In genomic region chr7:44898059-44898458, GRCh38 we compare ENCODE assay signal across 24 cellular contexts. TPM values are rescaled to one million over a fixed set of nuclear protein-coding genes. Genes with fewer than 3 reads are reported as not detected.
DNase-seq lines count a peak whose midpoint lies in the region; ATAC-seq, FAIRE-seq and TF ChIP-seq lines count a peak whose summit lies in the region.
"Had no signal": no experiment of that assay in that cellular context is flagged by ENCODE, and none has a peak within 500 bp of the region (broad histone marks: within the 10 kb centered on the region; RNA-seq: fewer than 3 reads in every experiment).

No MANE protein-coding gene starts in this region.

- H3K79me2 ChIP-seq in SK-N-SH (ENCODE audit: insufficient read depth), result no peaks in the 10 kb centered on the region
- H3K79me2 ChIP-seq in H1 (ENCODE audit: control insufficient read depth in 1 of 2, insufficient read depth in 2 of 2, low read length in 2 of 2), result no peaks in the 10 kb centered on the region
- H3K79me2 ChIP-seq in hepatocyte, result no peaks in the 10 kb centered on the region

- TF ChIP-seq CTCF in SK-N-SH (IDR thresholded peaks at IDR 0.05), result no peak
- TF ChIP-seq CTCF in A549 (IDR thresholded peaks at IDR 0.05), result no peak
- no peak for TF ChIP-seq CTCF in NB4 (IDR thresholded peaks at IDR 0.05; ENCODE audit: low read depth, low read length)
- no peak for TF ChIP-seq CTCF in H1 (IDR thresholded peaks at IDR 0.05; ENCODE audit: control extremely low read depth in 1 of 3, insufficient read depth in 1 of 3, low read depth in 1 of 3, low read length in 3 of 3)
- no peak for TF ChIP-seq CTCF in hepatocyte (IDR thresholded peaks at IDR 0.05; ENCODE audit: poor library complexity)

- no peak overlapping the region for H2BK20ac ChIP-seq in H1 (ENCODE audit: low read length)

- no peak overlapping the region for H3K56ac ChIP-seq in H1 (replicated peaks; ENCODE audit: insufficient read length, low read depth, low read length)

- no peak for TF ChIP-seq POLR2A in A549 (IDR thresholded peaks at IDR 0.05; ENCODE audit: low read length)
- no peak for TF ChIP-seq POLR2A in NB4 (IDR thresholded peaks at IDR 0.05; ENCODE audit: extremely low read depth, insufficient read length)
- TF ChIP-seq POLR2A in H1 (IDR thresholded peaks at IDR 0.05; ENCODE audit: control extremely low read depth in 1 of 2, low read depth in 2 of 2, low read length in 2 of 2), result no peak

- CTCF ChIA-PET in SK-N-SH (lab: Yijun Ruan, JAX) (interaction anchor here (1.0 to 2.3 kb wide), 2 partner anchors 12 to 24 kb away, joined by 3 to 5 read pairs; partner anchors contain the start of gene PURB), A549 (lab: Yijun Ruan, JAX) (no interaction called here), H1 (lab: Charles Lee; ENCODE audit: partially characterized antibody) (interaction anchor here (0.9 to 1.3 kb wide), 2 partner anchors 24 to 126 kb away, joined by 3 read pairs; no protein-coding TSS in a partner anchor)

- H4K5ac ChIP-seq in H1 (ENCODE audit: insufficient read length, low read depth, low read length), result no peak overlapping the region

- H3K9me3 ChIP-seq in SK-N-SH (no peaks in the 10 kb centered on the region), A549 (no peaks in the 10 kb centered on the region), H1 (ENCODE audit: insufficient read depth in 2 of 2, low read depth in 1 of 2, low read length in 1 of 2) (peaks cover 0 to 4% of the 10 kb centered on the region in 2 experiments; a peak in 1 of 4 replicates), hepatocyte (ENCODE audit: low read depth) (no peaks in the 10 kb centered on the region)
- H3K9me3 ChIP-seq: BE2C, MG63, SJSA1 had no signal

- H3K4me2 ChIP-seq in SK-N-SH (no peak overlapping the region), A549 (no peak overlapping the region), H1 (ENCODE audit: insufficient read depth in 1 of 2, low read depth in 2 of 2, low read length in 2 of 2) (no peak overlapping the region), hepatocyte (no peak overlapping the region)

- FAIRE-seq in A549 (lab: Jason Lieb, UNC) (no peak), H1 (lab: Jason Lieb, UNC) (no peak)
- FAIRE-seq: RCC 7860 had no signal

- H4K91ac ChIP-seq in H1 (replicated peaks; ENCODE audit: insufficient read length, low read length), result no peak overlapping the region

- H2AFZ ChIP-seq in SK-N-SH (ENCODE audit: low read depth), result no peak overlapping the region
- H2AFZ ChIP-seq in H1 (ENCODE audit: low read length), result no peak overlapping the region
- no peak overlapping the region for H2AFZ ChIP-seq in hepatocyte
- H2AFZ ChIP-seq: GM23248 had no signal

- H3F3A ChIP-seq in SK-N-SH (replicated peaks; ENCODE audit: insufficient read depth), result peaks cover 7% of the 10 kb centered on the region

- H3K23me2 ChIP-seq in H1 (ENCODE audit: low read depth, low read length), result no peaks in the 10 kb centered on the region

- TF ChIP-seq EP300 in SK-N-SH (IDR thresholded peaks at IDR 0.05; ENCODE audit: borderline replicate concordance in 1 of 2, low read depth in 1 of 2, low read length in 1 of 2), result no peak
- no peak for TF ChIP-seq EP300 in A549 (IDR thresholded peaks at IDR 0.05)
- TF ChIP-seq EP300 in H1 (IDR thresholded peaks at IDR 0.05; ENCODE audit: borderline replicate concordance in 1 of 2, low read depth in 2 of 2, low read length in 2 of 2), result no peak

- H3K9me2 ChIP-seq in SK-N-SH (no peaks in the 10 kb centered on the region), hepatocyte (replicated peaks; ENCODE audit: insufficient read depth) (no peaks in the 10 kb centered on the region)

- H3K36me3 ChIP-seq in SK-N-SH (replicated peaks in 1 of 2; ENCODE audit: control insufficient read depth in 1 of 2, insufficient read depth in 2 of 2, low read length in 1 of 2), result no peaks in the 10 kb centered on the region
- no peaks in the 10 kb centered on the region for H3K36me3 ChIP-seq in H1 (ENCODE audit: control insufficient read depth in 2 of 4, insufficient read depth in 4 of 4, low read length in 3 of 4)
- no peaks in the 10 kb centered on the region for H3K36me3 ChIP-seq in hepatocyte (replicated peaks; ENCODE audit: insufficient read depth, low read depth)
- H3K36me3 ChIP-seq: BE2C, MG63, SJSA1 had no signal

- H2AK5ac ChIP-seq in H1 (ENCODE audit: low read depth, low read length), result no peak overlapping the region

- H3K4ac ChIP-seq in H1 (replicated peaks; ENCODE audit: insufficient read length, low read depth, low read length), result no peak overlapping the region

- H3K79me1 ChIP-seq in H1 (ENCODE audit: low read depth, low read length), result no peaks in the 10 kb centered on the region

- no peak for TF ChIP-seq RAD21 in SK-N-SH (IDR thresholded peaks at IDR 0.05; ENCODE audit: low read length)
- TF ChIP-seq RAD21 in A549 (conservative IDR thresholded peaks at IDR 0.05 in 1 of 2, IDR thresholded peaks at IDR 0.05 in 1 of 2), result no peak
- no peak for TF ChIP-seq RAD21 in H1 (IDR thresholded peaks at IDR 0.05 in 1 of 2, conservative IDR thresholded peaks at IDR 0.05 in 1 of 2; ENCODE audit: low read depth in 2 of 2, low read length in 2 of 2)

- H3K9ac ChIP-seq in SK-N-SH, result no peak overlapping the region
- H3K9ac ChIP-seq in H1 (replicated peaks in 1 of 4; ENCODE audit: extremely low read depth in 1 of 4, low read depth in 3 of 4, low read length in 3 of 4), result no peak overlapping the region
- H3K9ac ChIP-seq: GM23248 had no signal

- no peak overlapping the region for H3K18ac ChIP-seq in H1 (ENCODE audit: extremely low read depth, low read length)

- no peaks in the 10 kb centered on the region; a peak in 1 of 4 replicates for H3K4me1 ChIP-seq in SK-N-SH (ENCODE audit: control insufficient read depth in 1 of 2, insufficient read depth in 2 of 2, low read depth in 1 of 2, low read length in 1 of 2)
- no peaks in the 10 kb centered on the region for H3K4me1 ChIP-seq in A549
- no peaks in the 10 kb centered on the region for H3K4me1 ChIP-seq in H1 (replicated peaks in 1 of 4; ENCODE audit: control insufficient read depth in 3 of 4, insufficient read depth in 4 of 4, low read length in 3 of 4)
- H3K4me1 ChIP-seq in hepatocyte (ENCODE audit: insufficient read depth), result no peaks in the 10 kb centered on the region
- H3K4me1 ChIP-seq: BE2C had no signal

- H3K23ac ChIP-seq in H1 (ENCODE audit: insufficient read length), result no peak overlapping the region

- H4K8ac ChIP-seq in H1 (ENCODE audit: extremely low read depth, insufficient read depth, low read length), result no peak overlapping the region

- 95% methylated on average over 5 of the region's 5 CpGs for WGBS in SK-N-SH (ENCODE audit: low lambda C conversion rate)
- WGBS in A549 (ENCODE audit: missing lambda C conversion rate), result 95% methylated on average over 5 of the region's 5 CpGs
- WGBS in H1 (ENCODE audit: extremely low coverage in 1 of 2, insufficient coverage in 1 of 2, insufficient read length in 1 of 2, insufficient replicate concordance in 2 of 2, low coverage in 1 of 2, low lambda C conversion rate in 2 of 2, missing lambda C conversion rate in 1 of 2), 2 experiments, result 100% methylated on average over 4 of the region's 5 CpGs; no CpG with 5 or more reads in 1 of the 2 experiments
- WGBS in hepatocyte (ENCODE audit: low lambda C conversion rate, missing lambda C conversion rate), result 92% methylated on average over 5 of the region's 5 CpGs

- POLR2A ChIA-PET in SK-N-SH (lab: Yijun Ruan, JAX) (no interaction called here), A549 (lab: Yijun Ruan, JAX) (interaction anchor here (0.6 kb wide), 1 partner anchor 40 kb away, joined by 4 read pairs; no protein-coding TSS in a partner anchor), H1 (lab: Charles Lee; ENCODE audit: partially characterized antibody) (no interaction called here)

- H2BK120ac ChIP-seq in H1 (replicated peaks; ENCODE audit: low read depth, low read length), result no peak overlapping the region

- H2BK15ac ChIP-seq in H1 (ENCODE audit: low read length), result no peak overlapping the region

- H4K20me1 ChIP-seq in SK-N-SH (ENCODE audit: insufficient read depth) (no peaks in the 10 kb centered on the region), H1 (replicated peaks in 1 of 2; ENCODE audit: control insufficient read depth in 1 of 2, insufficient read depth in 2 of 2, low read length in 2 of 2) (no peaks in the 10 kb centered on the region), hepatocyte (ENCODE audit: insufficient read depth, poor library complexity, severe bottlenecking) (no peaks in the 10 kb centered on the region)

- no peak overlapping the region for H3K27ac ChIP-seq in SK-N-SH (ENCODE audit: low read depth in 2 of 2, low read length in 1 of 2)
- no peak overlapping the region for H3K27ac ChIP-seq in A549
- no peak overlapping the region for H3K27ac ChIP-seq in H1 (ENCODE audit: low read depth, low read length)
- no peak overlapping the region for H3K27ac ChIP-seq in hepatocyte
- H3K27ac ChIP-seq: 22Rv1, GM23248, SJSA1 had no signal

- peak; percentile 33; the same call in 2 of the 3 replicates for ATAC-seq in SK-N-SH treated with all-trans-retinoic acid at 6 μM for 48 hours
- no peak for ATAC-seq in A549

- H3K27me3 ChIP-seq in SK-N-SH (ENCODE audit: insufficient read depth) (no peaks in the 10 kb centered on the region), H1 (replicated peaks in 1 of 4; ENCODE audit: control insufficient read depth in 3 of 4, extremely low read depth in 1 of 4, insufficient read depth in 3 of 4, low read length in 3 of 4) (no peaks in the 10 kb centered on the region; a peak in 2 of 7 replicates), hepatocyte (no peaks in the 10 kb centered on the region)
- H3K27me3 ChIP-seq: BE2C, MG63, SJSA1 had no signal

- DNase-seq in SK-N-SH (no peak), A549 (ENCODE audit: low read depth in 1 of 2, low spot score in 1 of 2) (no peak), NB4 (ENCODE audit: low read depth) (peak; percentile 27), H1 (ENCODE audit: low read depth in 1 of 2, low spot score in 2 of 2) (no peak), GM03348 (ENCODE audit: low spot score) (no peak), hepatocyte (ENCODE audit: low spot score) (no peak), NCI-H2081 (lab: John Stamatoyannopoulos, UW) (no peak)
- DNase-seq: ACHN, BE2C, GM23248, H9, HFFc6, KBM-7, MG63, NCI-H1048, NCI-H1417, NCI-H1694, NCI-H2029 treated with DMSO at 0.1 percent for 48 hours, NCI-H2227 treated with DMSO at 0.1 percent for 48 hours, NCI-H526 treated with DMSO at 0.1 percent for 48 hours had no signal

- no peak overlapping the region for H2BK12ac ChIP-seq in H1 (ENCODE audit: low read depth, low read length)

- H3K4me3 ChIP-seq in SK-N-SH (ENCODE audit: low read depth in 2 of 2, low read length in 1 of 2) (no peak overlapping the region), A549 (no peak overlapping the region), NB4 (ENCODE audit: low read depth, low read length) (no peak overlapping the region), H1 (ENCODE audit: extremely low read depth in 1 of 4, insufficient read depth in 2 of 4, low read depth in 3 of 4, low read length in 4 of 4) (no peak overlapping the region), hepatocyte (no peak overlapping the region)
- H3K4me3 ChIP-seq: GM23248, MG63, SJSA1 had no signal

- H3K14ac ChIP-seq in H1 (ENCODE audit: insufficient read length), result no peak overlapping the region

- H2BK5ac ChIP-seq in H1 (ENCODE audit: low read depth, low read length), result no peak overlapping the region

RNA-seq across cellular contexts. Expression of gene PURB, which starts 12.7 kb away (rescaled TPM):
- polyA plus RNA-seq in SK-N-SH (2012; rRNA removed) (4.1 and 4.8 TPM in 2 replicates), A549 (2011; rRNA removed) (5.7 and 6.4 TPM in 2 replicates), A549 (2017; fragmentation: RNase III; extraction: RNeasy Plus Mini Kit Qiagen cat#74134 plus additional on column Dnase treatment) (10.0 to 11.6 TPM (median 10.4 TPM) in 3 replicates), H1 (2011; rRNA removed) (3.0 and 3.3 TPM in 2 replicates), hepatocyte (3.2 and 3.5 TPM in 2 replicates)
- 7.9 and 8.7 TPM in 2 replicates for polyA plus RNA-seq in SK-N-SH (2012; cell fraction: cytosol; rRNA removed)
- polyA plus RNA-seq in SK-N-SH (2012; cell fraction: nucleus; rRNA removed), result 3.3 and 5.1 TPM in 2 replicates
- polyA plus RNA-seq in A549 (2012; cell fraction: cytosol; rRNA removed), result 2.2 and 2.9 TPM in 2 replicates
- 1.3 and 1.7 TPM in 2 replicates for polyA plus RNA-seq in A549 (2012; cell fraction: nucleus; rRNA removed)
- 3.5 and 3.6 TPM in 2 replicates for polyA minus RNA-seq in A549 (2011; rRNA and poly(A)+ RNA removed)
- total RNA-seq in H1 (2021; fragmentation: NEBNext Ultra II Directional; extraction: Animal tissue kit (Norgen Biotek cat#: 25700)), result 21.9 and 22.7 TPM in 2 replicates
- polyA plus RNA-seq in H1 (2011; cell fraction: cytosol; rRNA removed), result 4.7 TPM
- polyA plus RNA-seq in H1 (2011; cell fraction: nucleus; rRNA removed), result 3.6 TPM
- 7.5 to 15.5 TPM (median 9.9 TPM) in 4 replicates for polyA plus RNA-seq in H1 (2012, experiment 1 of 2)
- polyA plus RNA-seq in H1 (2012, experiment 2 of 2), result 1.5 TPM
- 11.2 TPM for polyA plus RNA-seq in H1 (2013, experiment 1 of 2)
- 10.1 TPM for polyA plus RNA-seq in H1 (2013, experiment 2 of 2)
- polyA minus RNA-seq in H1 (2011; rRNA and poly(A)+ RNA removed), result 4.8 and 6.3 TPM in 2 replicates
- 8.9 TPM for polyA minus RNA-seq in H1 (2011; cell fraction: cytosol; rRNA and poly(A)+ RNA removed)
- polyA minus RNA-seq in H1 (2011; cell fraction: nucleus; rRNA and poly(A)+ RNA removed), result 11.1 TPM
- 21.4 and 25.5 TPM in 2 replicates for total RNA-seq in hepatocyte

RNA-seq across cellular contexts. Expression of gene H2AZ2, which starts 50.2 kb away (rescaled TPM):
- 207 and 389 TPM in 2 replicates for polyA plus RNA-seq in SK-N-SH (2012; rRNA removed)
- 318 and 348 TPM in 2 replicates for polyA plus RNA-seq in SK-N-SH (2012; cell fraction: cytosol; rRNA removed)
- 80.0 and 111 TPM in 2 replicates for polyA plus RNA-seq in SK-N-SH (2012; cell fraction: nucleus; rRNA removed)
- 239 and 262 TPM in 2 replicates for polyA plus RNA-seq in A549 (2011; rRNA removed)
- 402 and 450 TPM in 2 replicates for polyA plus RNA-seq in A549 (2012; cell fraction: cytosol; rRNA removed)
- polyA plus RNA-seq in A549 (2012; cell fraction: nucleus; rRNA removed), result 123 and 134 TPM in 2 replicates
- polyA plus RNA-seq in A549 (2017; fragmentation: RNase III; extraction: RNeasy Plus Mini Kit Qiagen cat#74134 plus additional on column Dnase treatment), result 236 to 244 TPM (median 241 TPM) in 3 replicates
- polyA minus RNA-seq in A549 (2011; rRNA and poly(A)+ RNA removed), result 117 and 130 TPM in 2 replicates
- 187 and 190 TPM in 2 replicates for total RNA-seq in H1 (2021; fragmentation: NEBNext Ultra II Directional; extraction: Animal tissue kit (Norgen Biotek cat#: 25700))
- 150 and 168 TPM in 2 replicates for polyA plus RNA-seq in H1 (2011; rRNA removed)
- polyA plus RNA-seq in H1 (2011; cell fraction: cytosol; rRNA removed), result 187 TPM
- 74.4 TPM for polyA plus RNA-seq in H1 (2011; cell fraction: nucleus; rRNA removed)
- 161 to 189 TPM (median 173 TPM) in 4 replicates for polyA plus RNA-seq in H1 (2012, experiment 1 of 2)
- polyA plus RNA-seq in H1 (2012, experiment 2 of 2), result 101 TPM
- 154 TPM for polyA plus RNA-seq in H1 (2013, experiment 1 of 2)
- 171 TPM for polyA plus RNA-seq in H1 (2013, experiment 2 of 2)
- polyA minus RNA-seq in H1 (2011; rRNA and poly(A)+ RNA removed), result 107 and 125 TPM in 2 replicates
- polyA minus RNA-seq in H1 (2011; cell fraction: cytosol; rRNA and poly(A)+ RNA removed), result 42.1 TPM
- 42.3 TPM for polyA minus RNA-seq in H1 (2011; cell fraction: nucleus; rRNA and poly(A)+ RNA removed)
- total RNA-seq in hepatocyte, result 176 and 178 TPM in 2 replicates
- polyA plus RNA-seq in hepatocyte, result 132 and 138 TPM in 2 replicates
